9 cellular contexts compared by ENCODE assay signal in the genomic region with DNA sequence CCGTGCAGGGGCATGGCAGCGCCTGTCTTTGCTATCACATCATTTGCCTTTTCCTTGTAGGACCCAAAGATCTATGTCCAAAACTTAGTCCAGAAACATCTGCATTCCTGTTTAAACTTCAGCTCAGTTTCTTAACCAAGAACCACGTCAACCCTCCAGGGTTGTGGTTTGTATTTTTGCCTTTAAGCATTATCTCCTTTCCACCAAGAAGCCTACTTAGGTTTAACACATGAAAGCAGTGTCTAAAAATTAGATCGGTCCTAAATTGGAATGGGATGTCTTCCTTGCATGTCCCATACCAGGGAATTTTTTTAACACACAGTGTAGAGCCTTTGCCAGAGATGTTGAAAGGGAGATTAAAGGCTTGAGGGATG. TPM values are rescaled to one million over a fixed set of nuclear protein-coding genes. Genes with fewer than 3 reads are reported as not detected.
A peak's percentile ranks its signal among the peaks of the same experiment; 100 is the strongest.
DNase-seq lines count a peak whose midpoint lies in the region; ATAC-seq and TF ChIP-seq lines count a peak whose summit lies in the region.
"Had no signal": no experiment of that assay in that cellular context is flagged by ENCODE, and none has a peak within 500 bp of the region (broad histone marks: within the 10 kb centered on the region; RNA-seq: fewer than 3 reads in every experiment).

No MANE protein-coding gene starts in this region.

- no peaks in the 10 kb centered on the region for H3K27me3 Mint-ChIP-seq in activated CD4-positive, alpha-beta memory T cell treated with anti-CD3 and anti-CD28 coated beads, Interleukin-2, amount 10 ng/mL, durations not matched to agents 7 days and 5 days

- H3K9me3 Mint-ChIP-seq in activated CD4-positive, alpha-beta memory T cell treated with anti-CD3 and anti-CD28 coated beads, Interleukin-2, amount 10 ng/mL, durations not matched to agents 7 days and 5 days: no peaks in the 10 kb centered on the region

- ATAC-seq in GM21619 (IDR thresholded peaks at IDR 0.05; ENCODE audit: unreplicated experiment) (peak; percentile 1), GM21576 (IDR thresholded peaks at IDR 0.05; ENCODE audit: unreplicated experiment) (no peak)

- H3K4me3 Mint-ChIP-seq in activated CD4-positive, alpha-beta memory T cell treated with anti-CD3 and anti-CD28 coated beads, Interleukin-2, amount 10 ng/mL, durations not matched to agents 7 days and 5 days: peak overlapping the region; percentile 62

- no peak for DNase-seq in activated CD4-positive, alpha-beta memory T cell treated with anti-CD3 and anti-CD28 coated beads, Interleukin-2, amount 10 ng/mL, durations not matched to agents 7 days and 5 days
- DNase-seq in fibroblast of the aortic adventitia (ENCODE audit: low read depth) (peak; percentile 20), spleen (no peak), DMS153 treated with DMSO at 0.1 percent for 48 hours (lab: John Stamatoyannopoulos, UW; ENCODE audit: unreplicated experiment) (no peak), cerebellum (ENCODE audit: low spot score) (no peak)
- DNase-seq: mammary epithelial cell, MV-4-11 had no signal

- H3K27ac ChIP-seq in spleen: peak overlapping the region; percentile 16 to 75 (median 55)

- peaks cover 16% of the 10 kb centered on the region for H3K36me3 Mint-ChIP-seq in activated CD4-positive, alpha-beta memory T cell treated with anti-CD3 and anti-CD28 coated beads, Interleukin-2, amount 10 ng/mL, durations not matched to agents 7 days and 5 days (ENCODE audit: low read depth)

- CTCF ChIA-PET in activated CD4-positive, alpha-beta memory T cell treated with anti-CD3 and anti-CD28 coated beads, Interleukin-2, amount 10 ng/mL, durations not matched to agents 7 days and 5 days (lab: Charles Lee): interaction anchor here (0.9 to 1.2 kb wide), 3 partner anchors 179 to 315 kb away, joined by 3 to 6 read pairs (median 4); no protein-coding TSS in a partner anchor

- H3K4me3 ChIP-seq in fibroblast of the aortic adventitia (ENCODE audit: low read depth, low read length): no peak overlapping the region
- H3K4me3 ChIP-seq in spleen: no peak overlapping the region

- WGBS in spleen, 5 donors: 55 to 73% (median 57%) methylated on average over 4 of the region's 4 CpGs

- H3K9me3 ChIP-seq in spleen: no peaks in the 10 kb centered on the region

- peaks cover 8 to 43% (median 27%) of the 10 kb centered on the region in 6 donors for H3K4me1 ChIP-seq in spleen

- H3K4me1 Mint-ChIP-seq in activated CD4-positive, alpha-beta memory T cell treated with anti-CD3 and anti-CD28 coated beads, Interleukin-2, amount 10 ng/mL, durations not matched to agents 7 days and 5 days: peaks cover 23% of the 10 kb centered on the region

- intact Hi-C loops in spleen (cut with DNase I; ENCODE audit: low total_unique reads): no loop called here

- peak overlapping the region; percentile 80 for H3K27ac Mint-ChIP-seq in activated CD4-positive, alpha-beta memory T cell treated with anti-CD3 and anti-CD28 coated beads, Interleukin-2, amount 10 ng/mL, durations not matched to agents 7 days and 5 days

- POLR2A ChIA-PET in activated CD4-positive, alpha-beta memory T cell treated with anti-CD3 and anti-CD28 coated beads, Interleukin-2, amount 10 ng/mL, durations not matched to agents 7 days and 5 days (lab: Charles Lee): interaction anchor here (0.7 to 3.0 kb wide), 5 partner anchors 24 to 313 kb away, joined by 3 to 22 read pairs (median 7); partner anchors contain the start of gene INTS6

- no peak for TF ChIP-seq POLR2A in spleen (IDR thresholded peaks at IDR 0.05)

- TF ChIP-seq CTCF in fibroblast of the aortic adventitia (IDR thresholded peaks at IDR 0.05; ENCODE audit: insufficient read depth, low read length) (no peak), spleen (IDR thresholded peaks at IDR 0.05 in 8 of 11, conservative IDR thresholded peaks at IDR 0.05 in 3 of 11) (no peak)

- peaks cover 0 to 81% (median 26%) of the 10 kb centered on the region in 6 donors for H3K36me3 ChIP-seq in spleen

- no peaks in the 10 kb centered on the region for H3K27me3 ChIP-seq in spleen (replicated peaks in 1 of 7)

RNA-seq across cellular contexts. Expression of gene DHRS12, which starts 38.8 kb away (rescaled TPM):
- total RNA-seq in activated CD4-positive, alpha-beta memory T cell treated with anti-CD3 and anti-CD28 coated beads, Interleukin-2, amount 10 ng/mL, durations not matched to agents 7 days and 5 days: 1 to 10 TPM; 5.0 to 6.4 TPM
- total RNA-seq in fibroblast of the aortic adventitia (ENCODE audit: low replicate concordance): 2.0 and 3.8 TPM in 2 replicates
- total RNA-seq in spleen: 10 to 100 TPM; 11.3 to 22.8 (median 17.8) TPM
- 10 to 100 TPM; 13.5 to 18.8 (median 15.1) TPM for polyA plus RNA-seq in spleen
- 3.1 TPM for total RNA-seq in cerebellum
